8 cellular contexts compared by ENCODE assay signal in genomic region chr1:110554871-110555801, GRCh38. TPM values are rescaled to one million over a fixed set of nuclear protein-coding genes. Genes with fewer than 3 reads are reported as not detected.
DNase-seq lines count a peak whose midpoint lies in the region; ATAC-seq, FAIRE-seq and TF ChIP-seq lines count a peak whose summit lies in the region.

No MANE protein-coding gene starts in this region.

- H3K4me3 ChIP-seq in CD8-positive, alpha-beta T cell (ENCODE audit: low read depth, low read length): peak overlapping the region; percentile 23
- H3K4me3 ChIP-seq in HUES6 (ENCODE audit: low read depth, low read length) (peak overlapping the region; percentile 56), endothelial cell of umbilical vein (replicated peaks in 1 of 3; ENCODE audit: insufficient read depth in 1 of 3, low read depth in 1 of 3, low read length in 3 of 3) (no peak overlapping the region)

- no peaks in the 10 kb centered on the region for H3K27me3 ChIP-seq in CD8-positive, alpha-beta T cell (ENCODE audit: insufficient read depth, low read length)
- H3K27me3 ChIP-seq in HUES6 (ENCODE audit: control insufficient read depth, insufficient read depth, low read length) (peaks cover 92% of the 10 kb centered on the region), endothelial cell of umbilical vein (ENCODE audit: control insufficient read depth in 2 of 2, insufficient read depth in 2 of 2, low read length in 2 of 2) (peaks cover 13 to 22% of the 10 kb centered on the region in 2 experiments)

- H3K9me1 ChIP-seq in endothelial cell of umbilical vein (replicated peaks; ENCODE audit: control insufficient read depth, extremely low read depth, insufficient read depth, low read length): no peaks in the 10 kb centered on the region

- peak; percentile 24 to 75 (median 53) for DNase-seq in CD8-positive, alpha-beta T cell
- peak; percentile 18 for DNase-seq in activated CD8-positive, alpha-beta memory T cell treated with anti-CD3 and anti-CD28 coated beads, Interleukin-2, amount 50 U/mL, for 1 hour (ENCODE audit: extremely low read depth)
- DNase-seq in endothelial cell of umbilical vein (ENCODE audit: low read depth, low spot score) (peak; percentile 30), mucosa of gallbladder (ENCODE audit: low spot score) (peak; percentile 21), NCI-H128 (lab: John Stamatoyannopoulos, UW; ENCODE audit: unreplicated experiment) (no peak)
- peak; percentile 6 for DNase-seq in stimulated activated CD8-positive, alpha-beta memory T cell treated with anti-CD3 and anti-CD28 coated beads, Interleukin-7, amount 100 ng/mL, for 24 hours (ENCODE audit: low read depth)

- no peak for TF ChIP-seq POLR2A in endothelial cell of umbilical vein (IDR thresholded peaks at IDR 0.05; ENCODE audit: low read depth, low read length)

- no peak overlapping the region for H3K27ac ChIP-seq in CD8-positive, alpha-beta T cell (ENCODE audit: low read depth, low read length)
- H3K27ac ChIP-seq in HUES6 (ENCODE audit: low read depth, low read length) (no peak overlapping the region), endothelial cell of umbilical vein (ENCODE audit: insufficient read depth, low read depth, low read length) (no peak overlapping the region)

- CTCF ChIA-PET in CD8-positive, alpha-beta T cell (lab: Charles Lee): interaction anchor here (0.7 to 4.8 kb wide), 23 partner anchors 10 to 274 kb away, joined by 3 to 56 read pairs (median 5); partner anchors contain the start of gene KCNA2
- CTCF ChIA-PET in endothelial cell of umbilical vein (lab: Charles Lee): interaction anchor here (0.9 to 2.7 kb wide), 12 partner anchors 9 to 233 kb away, joined by 3 to 10 read pairs (median 4); no protein-coding TSS in a partner anchor

- no peaks in the 10 kb centered on the region for H3K36me3 ChIP-seq in CD8-positive, alpha-beta T cell (ENCODE audit: insufficient read depth, low read length)
- H3K36me3 ChIP-seq in HUES6 (ENCODE audit: control insufficient read depth, insufficient read depth, low read length) (no peaks in the 10 kb centered on the region), endothelial cell of umbilical vein (ENCODE audit: control insufficient read depth in 2 of 2, extremely low read depth in 1 of 2, insufficient read depth in 2 of 2, low read length in 2 of 2) (no peaks in the 10 kb centered on the region)

- peak; percentile 97 for ATAC-seq in CD8-positive, alpha-beta T cell
- no peak for ATAC-seq in HG02840 (IDR thresholded peaks at IDR 0.05; ENCODE audit: low FRiP score, unreplicated experiment)

- intact Hi-C loops in CD8-positive, alpha-beta T cell (cut with DNase I, micrococcal nuclease): loop anchor here (1.0 to 5.0 kb wide), 5 partner anchors 60 to 228 kb away; no protein-coding TSS in a partner anchor
- intact Hi-C loops in endothelial cell of umbilical vein (cut with micrococcal nuclease): loop anchor here (1.0 to 10.0 kb wide), 2 partner anchors 60 to 230 kb away; no protein-coding TSS in a partner anchor

- peak overlapping the region; percentile 27 for H3K4me3 Mint-ChIP-seq in CD8-positive, alpha-beta T cell

- no peaks in the 10 kb centered on the region for H3K36me3 Mint-ChIP-seq in CD8-positive, alpha-beta T cell

- H3K79me2 ChIP-seq in endothelial cell of umbilical vein (ENCODE audit: control insufficient read depth, insufficient read depth, low read length): no peaks in the 10 kb centered on the region

- peak; percentile 58 for TF ChIP-seq CTCF in CD8-positive, alpha-beta T cell (IDR thresholded peaks at IDR 0.05)
- peak; percentile 51 to 80 for TF ChIP-seq CTCF in endothelial cell of umbilical vein (IDR thresholded peaks at IDR 0.05; ENCODE audit: extremely low read depth in 1 of 2, insufficient read depth in 1 of 2, low read depth in 1 of 2, low read length in 2 of 2)

- peaks cover 5% of the 10 kb centered on the region for H3K4me1 ChIP-seq in CD8-positive, alpha-beta T cell (ENCODE audit: insufficient read depth, low read length)
- H3K4me1 ChIP-seq in HUES6 (ENCODE audit: control insufficient read depth, insufficient read depth, low read length) (peaks cover 4% of the 10 kb centered on the region; the same call in 1 of the 2 replicates), endothelial cell of umbilical vein (ENCODE audit: control insufficient read depth, extremely low read depth, insufficient read depth, low read length) (no peaks in the 10 kb centered on the region)

- dilution Hi-C loops in endothelial cell of umbilical vein (cut with MboI; ENCODE audit: extremely low pct_ligation_motif_present, low sequenced_read_pairs): no loop called here

- no peak for FAIRE-seq in endothelial cell of umbilical vein (lab: Jason Lieb, UNC)

- H3K9me3 ChIP-seq in CD8-positive, alpha-beta T cell (ENCODE audit: low read length): no peaks in the 10 kb centered on the region
- H3K9me3 ChIP-seq in HUES6 (ENCODE audit: control insufficient read depth, insufficient read depth, low read depth, low read length): no peaks in the 10 kb centered on the region
- H3K9me3 ChIP-seq in endothelial cell of umbilical vein (replicated peaks; ENCODE audit: control insufficient read depth, insufficient read depth, low read length): no peaks in the 10 kb centered on the region

- no peaks in the 10 kb centered on the region for H4K20me1 ChIP-seq in endothelial cell of umbilical vein (replicated peaks; ENCODE audit: control insufficient read depth, extremely low read depth, insufficient read depth, low read length)

- H3K27ac Mint-ChIP-seq in CD8-positive, alpha-beta T cell: no peak overlapping the region

- no peaks in the 10 kb centered on the region for H3K9me3 Mint-ChIP-seq in CD8-positive, alpha-beta T cell

- no peak overlapping the region for H3K9ac ChIP-seq in HUES6 (ENCODE audit: low read length)
- no peak overlapping the region for H3K9ac ChIP-seq in endothelial cell of umbilical vein (replicated peaks; ENCODE audit: extremely low read depth, insufficient read depth, low read length)

- no TSS peak for BruUV-seq in endothelial cell of umbilical vein (replicated peaks; lab: Mats Ljungman, UMichigan)

- H3K27me3 Mint-ChIP-seq in CD8-positive, alpha-beta T cell (ENCODE audit: low read depth): peaks cover 44% of the 10 kb centered on the region

- H3K4me2 ChIP-seq in endothelial cell of umbilical vein (ENCODE audit: insufficient read depth, low read length): peak overlapping the region; percentile 28

- H3K4me1 Mint-ChIP-seq in CD8-positive, alpha-beta T cell (ENCODE audit: low read depth): peaks cover 4% of the 10 kb centered on the region

- peak overlapping the region; percentile 22 for H2AFZ ChIP-seq in endothelial cell of umbilical vein (ENCODE audit: low read depth, low read length)

- POLR2A ChIA-PET in CD8-positive, alpha-beta T cell (lab: Charles Lee): interaction anchor here (0.7 to 1.1 kb wide), 2 partner anchors 51 to 64 kb away, joined by 3 to 4 read pairs; partner anchors contain the start of gene KCNA2
- POLR2A ChIA-PET in endothelial cell of umbilical vein (lab: Charles Lee): no interaction called here

TF ChIP-seq in endothelial cell of umbilical vein, 7 proteins besides CTCF, POLR2A, EP300 and RAD21:
- no peak for TF ChIP-seq JUN (IDR thresholded peaks at IDR 0.05; ENCODE audit: borderline replicate concordance, insufficient read depth, insufficient read length, low read depth)
- TF ChIP-seq POLR2AphosphoS5 (IDR thresholded peaks at IDR 0.05; ENCODE audit: insufficient read depth, low read depth, low read length): no peak
- TF ChIP-seq MAX (IDR thresholded peaks at IDR 0.05; ENCODE audit: insufficient read depth, insufficient read length): no peak
- no peak for TF ChIP-seq GATA2 (IDR thresholded peaks at IDR 0.05; ENCODE audit: insufficient read depth, insufficient read length, low read depth, low read length)
- no peak for TF ChIP-seq FOS (IDR thresholded peaks at IDR 0.05; ENCODE audit: borderline replicate concordance, insufficient read depth, low read length)
- TF ChIP-seq EZH2 (IDR thresholded peaks at IDR 0.05; ENCODE audit: borderline replicate concordance, low read depth, low read length, severe bottlenecking): no peak
- TF ChIP-seq MYC (IDR thresholded peaks at IDR 0.05; ENCODE audit: low read depth, low read length): no peak

RNA-seq across cellular contexts. Expression of gene KCNA10, which starts 36.2 kb away (rescaled TPM):
- total RNA-seq in CD8-positive, alpha-beta T cell: not detected
- total RNA-seq in endothelial cell of umbilical vein (not detected in 2 replicates), mucosa of gallbladder (not detected)
- polyA plus RNA-seq in endothelial cell of umbilical vein: not detected in 2 replicates
- polyA plus RNA-seq in endothelial cell of umbilical vein (2011; cell fraction: cytosol; rRNA removed): not detected in 2 replicates
- polyA plus RNA-seq in endothelial cell of umbilical vein (2011; cell fraction: nucleus; rRNA removed): not detected in 2 replicates
- not detected in 2 replicates for polyA plus RNA-seq in endothelial cell of umbilical vein (2012)
- not detected in 2 replicates for polyA minus RNA-seq in endothelial cell of umbilical vein
- not detected for polyA minus RNA-seq in endothelial cell of umbilical vein (2011; cell fraction: cytosol; rRNA and poly(A)+ RNA removed)
- polyA minus RNA-seq in endothelial cell of umbilical vein (2011; cell fraction: nucleus; rRNA and poly(A)+ RNA removed): not detected in 2 replicates

RNA-seq across cellular contexts. Expression of gene KCNA2, which starts 51.0 kb away (rescaled TPM):
- under 1 TPM; 0.39 to 0.46 TPM for total RNA-seq in CD8-positive, alpha-beta T cell
- total RNA-seq in endothelial cell of umbilical vein: not detected in 2 replicates
- polyA plus RNA-seq in endothelial cell of umbilical vein: not detected in 2 replicates
- polyA plus RNA-seq in endothelial cell of umbilical vein (2011; cell fraction: cytosol; rRNA removed): not detected in 2 replicates
- not detected in 2 replicates for polyA plus RNA-seq in endothelial cell of umbilical vein (2011; cell fraction: nucleus; rRNA removed)
- not detected in 2 replicates for polyA plus RNA-seq in endothelial cell of umbilical vein (2012)
- polyA minus RNA-seq in endothelial cell of umbilical vein: not detected in 2 replicates
- not detected for polyA minus RNA-seq in endothelial cell of umbilical vein (2011; cell fraction: cytosol; rRNA and poly(A)+ RNA removed)
- polyA minus RNA-seq in endothelial cell of umbilical vein (2011; cell fraction: nucleus; rRNA and poly(A)+ RNA removed): not detected in 2 replicates
- 1.8 TPM for total RNA-seq in mucosa of gallbladder

Comparison
In these comparisons a context has a peak if more than half of its experiments do, and no peak if none do; other contexts are left out.
1. H3K4me3 ChIP-seq: peak in CD8-positive, alpha-beta T cell (single experiment) and HUES6 (single experiment); none in endothelial cell of umbilical vein (0 of 3).